ENCODE assay signal across 1 cellular context in the genomic region with DNA sequence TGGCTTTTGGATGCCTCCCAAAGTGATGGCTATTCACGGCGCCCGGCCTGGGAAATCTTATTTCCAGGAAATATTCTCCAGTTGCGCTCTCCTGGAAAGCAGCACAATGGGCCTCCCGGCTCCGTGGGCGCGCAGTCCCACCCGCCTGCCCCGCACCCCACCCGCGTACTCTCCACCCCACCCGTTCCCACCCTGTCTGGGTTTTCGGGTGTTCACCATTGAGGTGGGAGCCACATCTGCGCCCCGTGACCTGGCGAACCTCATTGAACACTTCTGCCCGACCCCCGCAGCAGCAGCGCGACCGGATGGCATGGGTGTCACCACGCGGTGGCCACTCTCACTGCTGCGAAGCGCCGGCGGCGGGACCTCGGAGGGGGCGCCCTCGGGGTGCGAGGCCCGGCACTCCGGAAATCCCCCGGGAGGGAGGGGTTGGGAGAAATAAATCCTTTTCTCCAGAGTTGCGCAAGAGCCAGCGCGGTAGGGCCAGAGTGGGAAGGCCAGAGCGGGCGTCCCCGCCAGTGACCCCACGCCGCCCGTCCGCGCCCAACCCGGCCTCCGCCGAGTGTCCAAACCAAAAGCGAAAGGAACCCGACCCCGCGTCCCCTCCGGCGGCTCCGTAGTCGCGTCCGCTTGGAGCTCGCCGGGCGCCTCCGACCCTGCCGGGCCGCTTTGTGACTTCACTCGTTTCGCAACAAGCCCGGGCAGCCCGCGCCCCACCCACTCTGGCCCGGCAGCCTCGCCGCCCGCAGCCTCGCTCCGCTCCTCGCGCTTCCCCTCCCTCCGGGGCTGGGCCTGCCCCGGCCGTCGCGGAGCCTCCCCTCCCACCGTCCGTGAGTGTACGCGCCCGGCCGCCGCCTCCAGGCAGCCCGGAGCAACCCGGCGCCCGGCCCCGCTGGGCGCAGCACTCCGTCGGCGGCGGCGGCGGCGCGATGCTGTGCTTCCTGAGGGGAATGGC.
TF ChIP-seq lines count a peak whose summit lies in the region.

Gene DRAM1 (plus strand): TSS at position 720 of the 955 bp plus-strand sequence. CDS start 210 bp downstream, at position 930.

TF ChIP-seq in HepG2, 621 proteins besides CTCF, POLR2A, EP300 and RAD21 (continued from another document):
- TF ChIP-seq, protein P1, sequence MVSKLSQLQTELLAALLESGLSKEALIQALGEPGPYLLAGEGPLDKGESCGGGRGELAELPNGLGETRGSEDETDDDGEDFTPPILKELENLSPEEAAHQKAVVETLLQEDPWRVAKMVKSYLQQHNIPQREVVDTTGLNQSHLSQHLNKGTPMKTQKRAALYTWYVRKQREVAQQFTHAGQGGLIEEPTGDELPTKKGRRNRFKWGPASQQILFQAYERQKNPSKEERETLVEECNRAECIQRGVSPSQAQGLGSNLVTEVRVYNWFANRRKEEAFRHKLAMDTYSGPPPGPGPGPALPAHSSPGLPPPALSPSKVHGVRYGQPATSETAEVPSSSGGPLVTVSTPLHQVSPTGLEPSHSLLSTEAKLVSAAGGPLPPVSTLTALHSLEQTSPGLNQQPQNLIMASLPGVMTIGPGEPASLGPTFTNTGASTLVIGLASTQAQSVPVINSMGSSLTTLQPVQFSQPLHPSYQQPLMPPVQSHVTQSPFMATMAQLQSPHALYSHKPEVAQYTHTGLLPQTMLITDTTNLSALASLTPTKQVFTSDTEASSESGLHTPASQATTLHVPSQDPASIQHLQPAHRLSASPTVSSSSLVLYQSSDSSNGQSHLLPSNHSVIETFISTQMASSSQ (IDR thresholded peaks at IDR 0.05; ENCODE audit: low read depth) = no peak
- TF ChIP-seq, protein P1 (CRISPR knock-in tag; IDR thresholded peaks at IDR 0.05; ENCODE audit: borderline replicate concordance) = peak; percentile 56; the same call in 1 of the 2 replicates
- TF ChIP-seq, protein P2, sequence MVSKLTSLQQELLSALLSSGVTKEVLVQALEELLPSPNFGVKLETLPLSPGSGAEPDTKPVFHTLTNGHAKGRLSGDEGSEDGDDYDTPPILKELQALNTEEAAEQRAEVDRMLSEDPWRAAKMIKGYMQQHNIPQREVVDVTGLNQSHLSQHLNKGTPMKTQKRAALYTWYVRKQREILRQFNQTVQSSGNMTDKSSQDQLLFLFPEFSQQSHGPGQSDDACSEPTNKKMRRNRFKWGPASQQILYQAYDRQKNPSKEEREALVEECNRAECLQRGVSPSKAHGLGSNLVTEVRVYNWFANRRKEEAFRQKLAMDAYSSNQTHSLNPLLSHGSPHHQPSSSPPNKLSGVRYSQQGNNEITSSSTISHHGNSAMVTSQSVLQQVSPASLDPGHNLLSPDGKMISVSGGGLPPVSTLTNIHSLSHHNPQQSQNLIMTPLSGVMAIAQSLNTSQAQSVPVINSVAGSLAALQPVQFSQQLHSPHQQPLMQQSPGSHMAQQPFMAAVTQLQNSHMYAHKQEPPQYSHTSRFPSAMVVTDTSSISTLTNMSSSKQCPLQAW (CRISPR knock-in tag; IDR thresholded peaks at IDR 0.05) = peak; percentile 69; the same call in 1 of the 2 replicates
- TF ChIP-seq CEBPG (CRISPR knock-in tag; IDR thresholded peaks at IDR 0.05) = peak; percentile 91
- peak; percentile 40; the same call in 1 of the 2 replicates for TF ChIP-seq RCOR2 (CRISPR knock-in tag; IDR thresholded peaks at IDR 0.05)
- peak; percentile 80; the same call in 1 of the 2 replicates for TF ChIP-seq ZC3H13 (CRISPR knock-in tag; IDR thresholded peaks at IDR 0.05)
- TF ChIP-seq THAP11 (CRISPR knock-in tag; IDR thresholded peaks at IDR 0.05) = peak; percentile 40; the same call in 1 of the 2 replicates
- TF ChIP-seq PBX2 (CRISPR knock-in tag; IDR thresholded peaks at IDR 0.05) = no peak
- TF ChIP-seq XBP1 (CRISPR knock-in tag; IDR thresholded peaks at IDR 0.05) = no peak
- peak; percentile 98 for TF ChIP-seq ZFP36 (IDR thresholded peaks at IDR 0.05; ENCODE audit: borderline replicate concordance, low read depth, low read length, partially characterized antibody)
- TF ChIP-seq ZNF549 (CRISPR knock-in tag; IDR thresholded peaks at IDR 0.05) = no peak
- TF ChIP-seq ZSCAN9 (CRISPR knock-in tag; IDR thresholded peaks at IDR 0.05; ENCODE audit: borderline replicate concordance) = peak; percentile 69
- TF ChIP-seq HHEX (CRISPR knock-in tag; IDR thresholded peaks at IDR 0.05) = no peak
- TF ChIP-seq, protein P3, sequence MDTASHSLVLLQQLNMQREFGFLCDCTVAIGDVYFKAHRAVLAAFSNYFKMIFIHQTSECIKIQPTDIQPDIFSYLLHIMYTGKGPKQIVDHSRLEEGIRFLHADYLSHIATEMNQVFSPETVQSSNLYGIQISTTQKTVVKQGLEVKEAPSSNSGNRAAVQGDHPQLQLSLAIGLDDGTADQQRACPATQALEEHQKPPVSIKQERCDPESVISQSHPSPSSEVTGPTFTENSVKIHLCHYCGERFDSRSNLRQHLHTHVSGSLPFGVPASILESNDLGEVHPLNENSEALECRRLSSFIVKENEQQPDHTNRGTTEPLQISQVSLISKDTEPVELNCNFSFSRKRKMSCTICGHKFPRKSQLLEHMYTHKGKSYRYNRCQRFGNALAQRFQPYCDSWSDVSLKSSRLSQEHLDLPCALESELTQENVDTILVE (CRISPR knock-in tag; IDR thresholded peaks at IDR 0.05) = peak; percentile 90
- TF ChIP-seq MIXL1 (CRISPR knock-in tag; IDR thresholded peaks at IDR 0.05) = 0 out of 2 replicates have a peak, but pooled peaks have one; percentile 23
- peak; percentile 89; the same call in 1 of the 2 replicates for TF ChIP-seq ZNF75D (CRISPR knock-in tag; IDR thresholded peaks at IDR 0.05; ENCODE audit: borderline replicate concordance)
- TF ChIP-seq ZNF746 (CRISPR knock-in tag; IDR thresholded peaks at IDR 0.05) = peak; percentile 97
- peak; percentile 31; the same call in 1 of the 2 replicates for TF ChIP-seq HOXA5 (CRISPR knock-in tag; IDR thresholded peaks at IDR 0.05)
